9 cellular contexts compared by ENCODE assay signal in genomic region chr4:82562553-82562854, GRCh38. TPM values are rescaled to one million over a fixed set of nuclear protein-coding genes. Genes with fewer than 3 reads are reported as not detected.
A peak's percentile ranks its signal among the peaks of the same experiment; 100 is the strongest.
DNase-seq lines count a peak whose midpoint lies in the region; ATAC-seq and TF ChIP-seq lines count a peak whose summit lies in the region.
"Had no signal": no experiment of that assay in that cellular context is flagged by ENCODE, and none has a peak within 500 bp of the region (broad histone marks: within the 10 kb centered on the region; RNA-seq: fewer than 3 reads in every experiment).

No MANE protein-coding gene starts in this region.

- TF ChIP-seq CTCF in right lobe of liver (IDR thresholded peaks at IDR 0.05) (no peak), GM13976 (IDR thresholded peaks at IDR 0.05; ENCODE audit: borderline replicate concordance, control extremely low read depth, extremely low read depth, insufficient read depth, missing control alignments) (no peak)

- WGBS in right cardiac atrium = 72% methylated on average over 5 of the region's 5 CpGs
- 42% methylated on average over 4 of the region's 5 CpGs for WGBS in right lobe of liver (ENCODE audit: insufficient coverage, low coverage, low lambda C conversion rate, missing lambda C conversion rate)

- TF ChIP-seq POLR2A in right lobe of liver (IDR thresholded peaks at IDR 0.05) = no peak

- no peaks in the 10 kb centered on the region for H3K9me3 ChIP-seq in right cardiac atrium (ENCODE audit: control insufficient read depth, low read length)
- no peaks in the 10 kb centered on the region for H3K9me3 ChIP-seq in right lobe of liver
- H3K9me3 ChIP-seq: SJSA1 had no signal

- H3K4me1 Mint-ChIP-seq in activated naive CD8-positive, alpha-beta T cell (ENCODE audit: low read depth) = peaks cover 12% of the 10 kb centered on the region

- peak overlapping the region; percentile 10 for H3K27ac ChIP-seq in right cardiac atrium (ENCODE audit: low read length)
- H3K27ac ChIP-seq in right lobe of liver = no peak overlapping the region
- H3K27ac ChIP-seq: SJSA1 had no signal

- H3K36me3 ChIP-seq in right lobe of liver = no peaks in the 10 kb centered on the region
- H3K36me3 ChIP-seq: SJSA1 had no signal

- H3K36me3 Mint-ChIP-seq in activated naive CD8-positive, alpha-beta T cell = no peaks in the 10 kb centered on the region

- H3K4me1 ChIP-seq in right cardiac atrium (ENCODE audit: control insufficient read depth, insufficient read depth, low read length) (peaks cover 6% of the 10 kb centered on the region), right lobe of liver (peaks cover 0 to 27% (median 0%) of the 10 kb centered on the region in 4 donors)
- H3K4me1 ChIP-seq: SJSA1 had no signal

- ATAC-seq in right cardiac atrium = no peak
- ATAC-seq in left ventricle myocardium superior = no peak
- peak in 1 of 4 donors; percentile 9 for ATAC-seq in right lobe of liver
- no peak for ATAC-seq in GM18519 (IDR thresholded peaks at IDR 0.05; ENCODE audit: low FRiP score, unreplicated experiment)
- ATAC-seq in HG03378 (IDR thresholded peaks at IDR 0.05; ENCODE audit: unreplicated experiment) = no peak

- H3K4me3 ChIP-seq in right cardiac atrium (ENCODE audit: low read length) (peak overlapping the region; percentile 88), right lobe of liver (peak overlapping the region in 2 of 3 donors; percentile 63 to 75)

- in situ Hi-C loops in GM13976 (cut with MboI; ENCODE audit: low sequenced_read_pairs, unreplicated experiment) = no loop called here

- H3K27ac Mint-ChIP-seq in activated naive CD8-positive, alpha-beta T cell = no peak overlapping the region

- H3K27me3 ChIP-seq in right cardiac atrium (ENCODE audit: control insufficient read depth, insufficient read depth) (no peaks in the 10 kb centered on the region), right lobe of liver (no peaks in the 10 kb centered on the region)

- intact Hi-C loops in right cardiac atrium (cut with DNase I) = no loop called here
- intact Hi-C loops in left ventricle myocardium superior (cut with micrococcal nuclease) = no loop called here
- intact Hi-C loops in right lobe of liver (cut with DNase I) = no loop called here

- DNase-seq in right cardiac atrium = no peak
- no peak for DNase-seq in left ventricle myocardium superior
- no peak for DNase-seq in right lobe of liver
- no peak for DNase-seq in GM13976 (ENCODE audit: low spot score)
- no peak for DNase-seq in NCI-H345 (lab: John Stamatoyannopoulos, UW)

- H3K4me3 Mint-ChIP-seq in activated naive CD8-positive, alpha-beta T cell = peak overlapping the region; percentile 86

- no peaks in the 10 kb centered on the region for H3K9me3 Mint-ChIP-seq in activated naive CD8-positive, alpha-beta T cell (ENCODE audit: low read depth)

- peaks cover 38% of the 10 kb centered on the region for H3K27me3 Mint-ChIP-seq in activated naive CD8-positive, alpha-beta T cell

RNA-seq across cellular contexts. Expression of gene TMEM150C, which starts 0.7 kb away (rescaled TPM):
- total RNA-seq in right cardiac atrium (10 to 100 TPM; 11.3 to 18.6 (median 15.7) TPM), left ventricle myocardium superior (19.6 TPM), right lobe of liver (10 to 100 TPM in 1 of 6 experiments, 1 to 10 TPM in 5; 3.5 to 11.8 (median 6.8) TPM)
- 13.6 TPM for polyA plus RNA-seq in right cardiac atrium
- total RNA-seq: SJSA1 had no signal
